9 cellular contexts compared by ENCODE assay signal in genomic region chr1:156858959-156859522, GRCh38. TPM values are rescaled to one million over a fixed set of nuclear protein-coding genes. Genes with fewer than 3 reads are reported as not detected.
DNase-seq lines count a peak whose midpoint lies in the region; ATAC-seq and TF ChIP-seq lines count a peak whose summit lies in the region.
"Had no signal": no experiment of that assay in that cellular context is flagged by ENCODE, and none has a peak within 500 bp of the region (broad histone marks: within the 10 kb centered on the region; RNA-seq: fewer than 3 reads in every experiment).

Gene INSRR, minus strand, starts transcription at chr1:156859117. Its CDS starts 496 bp downstream, at chr1:156858621.

- no peak within 1 kb of the TSS for H4K5ac ChIP-seq in mesendoderm (ENCODE audit: low read length)

- BruUV-seq in mammary epithelial cell (replicated peaks; lab: Mats Ljungman, UMichigan): no TSS peak

- no peak for ATAC-seq in HG03457 (IDR thresholded peaks at IDR 0.05; ENCODE audit: unreplicated experiment)

- H3K4ac ChIP-seq in mesendoderm (ENCODE audit: low read depth, low read length): no peak within 1 kb of the TSS

- no peaks in the 10 kb centered on the region for H4K20me1 ChIP-seq in mammary epithelial cell (ENCODE audit: insufficient read depth, low read length)

- H2BK120ac ChIP-seq in mesendoderm (ENCODE audit: low read depth, low read length): no peak within 1 kb of the TSS

- no peak for TF ChIP-seq CTCF in AG04450 (IDR thresholded peaks at IDR 0.05; ENCODE audit: low read depth, low read length)
- TF ChIP-seq CTCF in mammary epithelial cell (conservative IDR thresholded peaks at IDR 0.05 in 1 of 2, IDR thresholded peaks at IDR 0.05 in 1 of 2; ENCODE audit: extremely low read depth in 1 of 2, insufficient read depth in 1 of 2, low read depth in 1 of 2, low read length in 2 of 2): no peak

- H3K4me1 ChIP-seq in mammary epithelial cell (ENCODE audit: insufficient read depth, low read length): peaks cover 10% of the 10 kb centered on the region
- H3K4me1 ChIP-seq in mesendoderm (ENCODE audit: control insufficient read depth, low read depth, low read length): peaks cover 10% of the 10 kb centered on the region

- WGBS in mammary epithelial cell (ENCODE audit: low coverage, missing lambda C conversion rate): 0% methylated on average over 4 of the region's 39 CpGs
- no CpG with 5 or more reads among the region's 39 CpGs for WGBS in mesendoderm (ENCODE audit: extremely low coverage, insufficient coverage, low lambda C conversion rate)

- H2BK5ac ChIP-seq in mesendoderm (ENCODE audit: low read length): no peak within 1 kb of the TSS

- H3K27ac ChIP-seq in AG04450 (ENCODE audit: low read depth, low read length): no peak within 1 kb of the TSS
- H3K27ac ChIP-seq in mammary epithelial cell (ENCODE audit: insufficient read depth, low read depth, low read length): no peak within 1 kb of the TSS
- no peak within 1 kb of the TSS for H3K27ac ChIP-seq in mesendoderm (ENCODE audit: low read depth, low read length)
- H3K27ac ChIP-seq: pancreas had no signal

- CTCF ChIA-PET in AG04450 (lab: Charles Lee): interaction anchor here (0.8 to 5.5 kb wide), 19 partner anchors 10 to 170 kb away, joined by 3 to 72 read pairs (median 7); partner anchors contain the start of gene METTL25B
- CTCF ChIA-PET in mammary epithelial cell (lab: Charles Lee; ENCODE audit: low non-redundant PET): interaction anchor here (0.6 to 2.2 kb wide), 4 partner anchors 31 to 214 kb away, joined by 3 to 22 read pairs (median 10); no protein-coding TSS in a partner anchor

- peak within 1 kb of the TSS; percentile 70 for H3K56ac ChIP-seq in mesendoderm (ENCODE audit: low read length)

- dilution Hi-C loops in mammary epithelial cell (cut with HindIII; ENCODE audit: low sequenced_read_pairs): loop anchor here (5.0 kb wide), 1 partner anchor 57 kb away; no protein-coding TSS in a partner anchor

- no peak for DNase-seq in AG04450 (ENCODE audit: low read depth, low spot score)
- DNase-seq in HuH-7 (ENCODE audit: low spot score): peak; percentile 51
- no peak for DNase-seq in mammary epithelial cell
- peak; percentile 59 for DNase-seq in mesendoderm
- DNase-seq in HK-2 (ENCODE audit: unreplicated experiment): no peak
- DNase-seq in OCI-M2 (lab: John Stamatoyannopoulos, UW; ENCODE audit: unreplicated experiment): no peak
- no peak for DNase-seq in middle frontal gyrus (ENCODE audit: extremely low spot score, low spot score)

- H3K9me3 ChIP-seq in AG04450 (ENCODE audit: control insufficient read depth, insufficient read depth, low read length): peaks cover 3% of the 10 kb centered on the region; the same call in 1 of the 2 replicates
- no peaks in the 10 kb centered on the region for H3K9me3 ChIP-seq in mammary epithelial cell (replicated peaks; ENCODE audit: insufficient read depth, low read length)
- H3K9me3 ChIP-seq: pancreas had no signal

- H3K79me1 ChIP-seq in mesendoderm (ENCODE audit: low read length): peaks cover 2% of the 10 kb centered on the region

- peak within 1 kb of the TSS; percentile 93 for H3K4me2 ChIP-seq in mammary epithelial cell (ENCODE audit: insufficient read depth, low read depth, low read length)
- peak within 1 kb of the TSS; percentile 58 for H3K4me2 ChIP-seq in mesendoderm (ENCODE audit: low read length)

- peak within 1 kb of the TSS; percentile 32 for H3K4me3 ChIP-seq in AG04450 (ENCODE audit: low read depth, low read length)
- H3K4me3 ChIP-seq in mammary epithelial cell (replicated peaks in 1 of 3; ENCODE audit: insufficient read depth in 1 of 3, low read depth in 2 of 3, low read length in 3 of 3): peak within 1 kb of the TSS; percentile 31 to 46 (median 38)
- H3K4me3 ChIP-seq in mesendoderm (ENCODE audit: low read length): no peak within 1 kb of the TSS

- H2AFZ ChIP-seq in mammary epithelial cell (ENCODE audit: low read depth, low read length): peak within 1 kb of the TSS; percentile 64

- H3K79me2 ChIP-seq in mammary epithelial cell (ENCODE audit: insufficient read depth, low read length) (no peaks in the 10 kb centered on the region), mesendoderm (ENCODE audit: control insufficient read depth, insufficient read depth, low read length) (no peaks in the 10 kb centered on the region)

- no peak within 1 kb of the TSS for H4K8ac ChIP-seq in mesendoderm (ENCODE audit: low read depth, low read length)

- H3K9ac ChIP-seq in mammary epithelial cell (ENCODE audit: insufficient read depth, low read length): no peak within 1 kb of the TSS
- peak within 1 kb of the TSS; percentile 57 for H3K9ac ChIP-seq in mesendoderm (ENCODE audit: low read length)

- H3K27me3 ChIP-seq in AG04450 (ENCODE audit: control insufficient read depth, insufficient read depth, low read length) (peaks cover 78% of the 10 kb centered on the region), mammary epithelial cell (ENCODE audit: insufficient read depth, low read length) (peaks cover 27% of the 10 kb centered on the region), mesendoderm (ENCODE audit: insufficient read depth, low read length, poor library complexity) (peaks cover 31% of the 10 kb centered on the region)

- H3K18ac ChIP-seq in mesendoderm (ENCODE audit: low read length): no peak within 1 kb of the TSS

- POLR2A ChIA-PET in AG04450 (lab: Yijun Ruan, JAX): interaction anchor here (0.9 to 1.8 kb wide), 2 partner anchors 107 to 131 kb away, joined by 3 to 4 read pairs; partner anchors contain the start of genes HDGF, ISG20L2 and METTL25B

- H2BK15ac ChIP-seq in mesendoderm (replicated peaks; ENCODE audit: low read depth): no peak within 1 kb of the TSS

- H3K23ac ChIP-seq in mesendoderm (ENCODE audit: low read length): no peak within 1 kb of the TSS

- in situ Hi-C loops in mammary epithelial cell (cut with MboI; ENCODE audit: low sequenced_read_pairs in 2 of 2): loop anchor here in 1 of 2 donors (25.0 kb wide), 1 partner anchor 172 kb away; the partner anchor contains the start of gene NES

- no peak within 1 kb of the TSS for H2AK5ac ChIP-seq in mesendoderm (ENCODE audit: low read length)

- H3K36me3 ChIP-seq in mammary epithelial cell (ENCODE audit: insufficient read depth, low read length) (no peaks in the 10 kb centered on the region), mesendoderm (ENCODE audit: control insufficient read depth, insufficient read depth, low read length) (no peaks in the 10 kb centered on the region)
- H3K36me3 ChIP-seq: pancreas had no signal

- intact Hi-C loops in mammary epithelial cell (cut with micrococcal nuclease): loop anchor here (1.0 kb wide), 1 partner anchor 20 kb away; no protein-coding TSS in a partner anchor

RNA-seq across cellular contexts. Expression of gene INSRR, which starts in this region (rescaled TPM):
- not detected in 2 replicates for polyA plus RNA-seq in AG04450 (2011; rRNA removed)
- not detected in 2 replicates for polyA minus RNA-seq in AG04450 (2011; rRNA and poly(A)+ RNA removed)
- not detected for total RNA-seq in mammary epithelial cell
- not detected for polyA plus RNA-seq in mammary epithelial cell
- not detected for polyA minus RNA-seq in mammary epithelial cell
- polyA plus RNA-seq in mesendoderm (2013, experiment 1 of 2): not detected
- polyA plus RNA-seq in mesendoderm (2013, experiment 2 of 2): under 0.01 TPM

Comparison
In these comparisons a context has a peak if more than half of its experiments do, and no peak if none do; other contexts are left out.
1. DNase-seq: peak in HuH-7 (single experiment) and mesendoderm (single experiment); none in AG04450 (single experiment), mammary epithelial cell (single experiment), HK-2 (single experiment), OCI-M2 (single experiment) and middle frontal gyrus (single experiment).